In genomic region chr1:62181531-62181930, GRCh38 we compare ENCODE assay signal across 2 cellular contexts.
TF ChIP-seq lines count a peak whose summit lies in the region.

No MANE protein-coding gene starts in this region.

TF ChIP-seq in GM23338, 12 proteins besides CTCF, POLR2A, EP300 and RAD21 (continued from another document):
- peak; percentile 98 for TF ChIP-seq ZNF462 (CRISPR knock-in tag; IDR thresholded peaks at IDR 0.05)

TF ChIP-seq in WTC11, 78 proteins besides CTCF, POLR2A, EP300 and RAD21 (continued from another document):
- no peak for TF ChIP-seq ZNF532 (CRISPR knock-in tag; IDR thresholded peaks at IDR 0.05; ENCODE audit: borderline replicate concordance)
- TF ChIP-seq NFATC4 (CRISPR knock-in tag; IDR thresholded peaks at IDR 0.05) = no peak
- TF ChIP-seq GABPB1 (CRISPR knock-in tag; IDR thresholded peaks at IDR 0.05) = no peak
- TF ChIP-seq, protein P1, sequence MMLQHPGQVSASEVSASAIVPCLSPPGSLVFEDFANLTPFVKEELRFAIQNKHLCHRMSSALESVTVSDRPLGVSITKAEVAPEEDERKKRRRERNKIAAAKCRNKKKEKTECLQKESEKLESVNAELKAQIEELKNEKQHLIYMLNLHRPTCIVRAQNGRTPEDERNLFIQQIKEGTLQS (CRISPR knock-in tag; conservative IDR thresholded peaks at IDR 0.05) = no peak
- no peak for TF ChIP-seq USF2 (CRISPR knock-in tag; IDR thresholded peaks at IDR 0.05)
- no peak for TF ChIP-seq MXD4 (CRISPR knock-in tag; IDR thresholded peaks at IDR 0.05; ENCODE audit: borderline replicate concordance)
- TF ChIP-seq, protein P2, sequence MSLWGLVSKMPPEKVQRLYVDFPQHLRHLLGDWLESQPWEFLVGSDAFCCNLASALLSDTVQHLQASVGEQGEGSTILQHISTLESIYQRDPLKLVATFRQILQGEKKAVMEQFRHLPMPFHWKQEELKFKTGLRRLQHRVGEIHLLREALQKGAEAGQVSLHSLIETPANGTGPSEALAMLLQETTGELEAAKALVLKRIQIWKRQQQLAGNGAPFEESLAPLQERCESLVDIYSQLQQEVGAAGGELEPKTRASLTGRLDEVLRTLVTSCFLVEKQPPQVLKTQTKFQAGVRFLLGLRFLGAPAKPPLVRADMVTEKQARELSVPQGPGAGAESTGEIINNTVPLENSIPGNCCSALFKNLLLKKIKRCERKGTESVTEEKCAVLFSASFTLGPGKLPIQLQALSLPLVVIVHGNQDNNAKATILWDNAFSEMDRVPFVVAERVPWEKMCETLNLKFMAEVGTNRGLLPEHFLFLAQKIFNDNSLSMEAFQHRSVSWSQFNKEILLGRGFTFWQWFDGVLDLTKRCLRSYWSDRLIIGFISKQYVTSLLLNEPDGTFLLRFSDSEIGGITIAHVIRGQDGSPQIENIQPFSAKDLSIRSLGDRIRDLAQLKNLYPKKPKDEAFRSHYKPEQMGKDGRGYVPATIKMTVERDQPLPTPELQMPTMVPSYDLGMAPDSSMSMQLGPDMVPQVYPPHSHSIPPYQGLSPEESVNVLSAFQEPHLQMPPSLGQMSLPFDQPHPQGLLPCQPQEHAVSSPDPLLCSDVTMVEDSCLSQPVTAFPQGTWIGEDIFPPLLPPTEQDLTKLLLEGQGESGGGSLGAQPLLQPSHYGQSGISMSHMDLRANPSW (CRISPR knock-in tag; conservative IDR thresholded peaks at IDR 0.05; ENCODE audit: low read depth) = no peak
- TF ChIP-seq RELA (CRISPR knock-in tag; IDR thresholded peaks at IDR 0.05; ENCODE audit: borderline replicate concordance) = no peak
- no peak for TF ChIP-seq CREM (CRISPR knock-in tag; IDR thresholded peaks at IDR 0.05)
- peak; percentile 89; the same call in 1 of the 2 replicates for TF ChIP-seq TEAD1 (CRISPR knock-in tag; IDR thresholded peaks at IDR 0.05)
- TF ChIP-seq ARID4B (CRISPR knock-in tag; IDR thresholded peaks at IDR 0.05; ENCODE audit: borderline replicate concordance) = no peak
- no peak for TF ChIP-seq SOX15 (CRISPR knock-in tag; IDR thresholded peaks at IDR 0.05)
- no peak for TF ChIP-seq HMGXB4 (CRISPR knock-in tag; IDR thresholded peaks at IDR 0.05)
- TF ChIP-seq ZBTB21 (CRISPR knock-in tag; IDR thresholded peaks at IDR 0.05; ENCODE audit: borderline replicate concordance) = no peak
- no peak for TF ChIP-seq CBFB (CRISPR knock-in tag; IDR thresholded peaks at IDR 0.05; ENCODE audit: low read depth)
- TF ChIP-seq FOXP1 (CRISPR knock-in tag; IDR thresholded peaks at IDR 0.05; ENCODE audit: borderline replicate concordance) = no peak
- peak; percentile 34; the same call in 1 of the 2 replicates for TF ChIP-seq FOXK1 (CRISPR knock-in tag; IDR thresholded peaks at IDR 0.05)
- TF ChIP-seq ZNF219 (CRISPR knock-in tag; IDR thresholded peaks at IDR 0.05; ENCODE audit: borderline replicate concordance) = no peak
- peak; percentile 43; the same call in 1 of the 2 replicates for TF ChIP-seq SP1 (CRISPR knock-in tag; conservative IDR thresholded peaks at IDR 0.05)
- peak; percentile 45; the same call in 1 of the 2 replicates for TF ChIP-seq ZNF423 (CRISPR knock-in tag; IDR thresholded peaks at IDR 0.05)
- TF ChIP-seq ZNF232 (CRISPR knock-in tag; IDR thresholded peaks at IDR 0.05) = 0 out of 2 replicates have a peak, but pooled peaks have one; percentile 58
- no peak for TF ChIP-seq GRHL2 (CRISPR knock-in tag; IDR thresholded peaks at IDR 0.05; ENCODE audit: insufficient replicate concordance, severe bottlenecking)
- TF ChIP-seq, protein P3, sequence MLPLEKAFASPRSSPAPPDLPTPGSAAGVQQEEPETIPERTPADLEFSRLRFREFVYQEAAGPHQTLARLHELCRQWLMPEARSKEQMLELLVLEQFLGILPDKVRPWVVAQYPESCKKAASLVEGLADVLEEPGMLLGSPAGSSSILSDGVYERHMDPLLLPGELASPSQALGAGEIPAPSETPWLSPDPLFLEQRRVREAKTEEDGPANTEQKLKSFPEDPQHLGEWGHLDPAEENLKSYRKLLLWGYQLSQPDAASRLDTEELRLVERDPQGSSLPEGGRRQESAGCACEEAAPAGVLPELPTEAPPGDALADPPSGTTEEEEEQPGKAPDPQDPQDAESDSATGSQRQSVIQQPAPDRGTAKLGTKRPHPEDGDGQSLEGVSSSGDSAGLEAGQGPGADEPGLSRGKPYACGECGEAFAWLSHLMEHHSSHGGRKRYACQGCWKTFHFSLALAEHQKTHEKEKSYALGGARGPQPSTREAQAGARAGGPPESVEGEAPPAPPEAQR (CRISPR knock-in tag; IDR thresholded peaks at IDR 0.05) = no peak
- TF ChIP-seq NFYB (CRISPR knock-in tag; conservative IDR thresholded peaks at IDR 0.05; ENCODE audit: low read depth) = no peak
- no peak for TF ChIP-seq NR3C1 (CRISPR knock-in tag; conservative IDR thresholded peaks at IDR 0.05; ENCODE audit: low read depth)
- no peak for TF ChIP-seq SMAD3 (CRISPR knock-in tag; IDR thresholded peaks at IDR 0.05; ENCODE audit: borderline replicate concordance)
- TF ChIP-seq ZNF263 (CRISPR knock-in tag; IDR thresholded peaks at IDR 0.05; ENCODE audit: low read depth) = no peak
- TF ChIP-seq E2F5 (CRISPR knock-in tag; IDR thresholded peaks at IDR 0.05) = no peak
- TF ChIP-seq TCF7 (CRISPR knock-in tag; IDR thresholded peaks at IDR 0.05; ENCODE audit: low read depth) = no peak
- TF ChIP-seq ZNF317 (CRISPR knock-in tag; IDR thresholded peaks at IDR 0.05; ENCODE audit: borderline replicate concordance, low read depth) = no peak
- TF ChIP-seq FOXJ3 (CRISPR knock-in tag; IDR thresholded peaks at IDR 0.05; ENCODE audit: borderline replicate concordance) = no peak
- no peak for TF ChIP-seq TEAD4 (CRISPR knock-in tag; IDR thresholded peaks at IDR 0.05)
- peak; percentile 80; the same call in 1 of the 2 replicates for TF ChIP-seq FOXP4 (CRISPR knock-in tag; IDR thresholded peaks at IDR 0.05)
